ENCODE assay signal across 17 cellular contexts in genomic region chr13:48185018-48185417, GRCh38. TPM values are rescaled to one million over a fixed set of nuclear protein-coding genes. Genes with fewer than 3 reads are reported as not detected.
DNase-seq lines count a peak whose midpoint lies in the region; TF ChIP-seq lines count a peak whose summit lies in the region.
"Had no signal": no experiment of that assay in that cellular context is flagged by ENCODE, and none has a peak within 500 bp of the region (broad histone marks: within the 10 kb centered on the region; RNA-seq: fewer than 3 reads in every experiment).

No MANE protein-coding gene starts in this region.

- H3K27ac ChIP-seq in RWPE1 (peak overlapping the region; percentile 52; the same call in 1 of the 2 replicates), spleen (peak overlapping the region in 6 of 8 donors; percentile 1 to 86 (median 62))
- H3K27ac ChIP-seq: body of pancreas, left ventricle myocardium inferior had no signal

- TF ChIP-seq POLR2A in spleen (IDR thresholded peaks at IDR 0.05) = no peak

- TF ChIP-seq CTCF in RWPE1 (conservative IDR thresholded peaks at IDR 0.05; ENCODE audit: low read depth) (no peak), spleen (IDR thresholded peaks at IDR 0.05 in 8 of 11, conservative IDR thresholded peaks at IDR 0.05 in 3 of 11) (no peak)

- POLR2A ChIA-PET in RWPE1 (lab: Yijun Ruan, JAX; ENCODE audit: low non-redundant PET) = no interaction called here

- no peaks in the 10 kb centered on the region for H3K9me3 ChIP-seq in spleen
- H3K9me3 ChIP-seq: body of pancreas, heart left ventricle, left ventricle myocardium inferior had no signal

- intact Hi-C loops in spleen (cut with DNase I; ENCODE audit: low total_unique reads) = no loop called here
- intact Hi-C loops in activated T-helper 2 cell treated with anti-CD3 and anti-CD28 coated beads, Interferon-gamma antibody, Interleukin-2, Interleukin-4, amounts not matched to agents 10 μg/mL and 5 μg/mL and 100 μg/mL, durations not matched to agents 14 hours and 24 hours and 36 hours (cut with micrococcal nuclease) = loop anchor here (5.0 kb wide), 1 partner anchor 37 kb away; no protein-coding TSS in a partner anchor

- DNase-seq in activated T-cell treated with anti-CD3 and anti-CD28 coated beads, Interleukin-2, amount 50 U/mL, for 24 hours = no peak
- DNase-seq in activated T-cell treated with anti-CD3 and anti-CD28 coated beads for 4 hours = no peak
- DNase-seq in RWPE1 (ENCODE audit: low spot score) = no peak
- DNase-seq in cerebellum (ENCODE audit: low spot score) = peak; percentile 50
- DNase-seq in spleen = no peak
- DNase-seq in activated T-helper 2 cell treated with anti-CD3 and anti-CD28 coated beads, Interferon-gamma antibody, Interleukin-2, Interleukin-4, amounts not matched to agents 10 μg/mL and 5 μg/mL and 100 μg/mL, durations not matched to agents 14 hours and 24 hours and 36 hours (ENCODE audit: low spot score) = no peak
- no peak for DNase-seq in NCI-H82 (lab: John Stamatoyannopoulos, UW)
- DNase-seq in T-helper 9 cell = no peak
- DNase-seq: activated CD4-positive, alpha-beta T cell treated with anti-CD3 and anti-CD28 coated beads, Interleukin-2, amount 50 U/mL, for 1 hour; activated naive CD4-positive, alpha-beta T cell treated with Interleukin-2 at 50 U/mL for 16 hours; body of pancreas; heart left ventricle; left ventricle myocardium inferior; NCI-H1417 treated with DMSO at 0.1 percent for 48 hours; NCI-H69; stimulated activated CD4-positive, alpha-beta T cell treated with anti-CD3 and anti-CD28 coated beads, Interleukin-4, amount 100 ng/mL, for 4 hours; SW 1271 had no signal

- no peak overlapping the region for H3K4me3 Mint-ChIP-seq in activated T-cell treated with anti-CD3 and anti-CD28 coated beads, Interleukin-2, amount 50 U/mL, for 24 hours
- no peak overlapping the region for H3K4me3 Mint-ChIP-seq in activated T-helper 2 cell treated with anti-CD3 and anti-CD28 coated beads, Interferon-gamma antibody, Interleukin-2, Interleukin-4, amounts not matched to agents 10 μg/mL and 5 μg/mL and 100 μg/mL, durations not matched to agents 14 hours and 24 hours and 36 hours (ENCODE audit: low read depth)

- H3K4me3 ChIP-seq in spleen = no peak overlapping the region
- H3K4me3 ChIP-seq: body of pancreas, heart left ventricle, left ventricle myocardium inferior had no signal

- peaks cover 17 to 77% (median 61%) of the 10 kb centered on the region in 6 donors for H3K4me1 ChIP-seq in spleen
- H3K4me1 ChIP-seq: body of pancreas, left ventricle myocardium inferior had no signal

- H3K9me3 Mint-ChIP-seq in activated T-cell treated with anti-CD3 and anti-CD28 coated beads, Interleukin-2, amount 50 U/mL, for 24 hours = no peaks in the 10 kb centered on the region
- H3K9me3 Mint-ChIP-seq in activated T-helper 2 cell treated with anti-CD3 and anti-CD28 coated beads, Interferon-gamma antibody, Interleukin-2, Interleukin-4, amounts not matched to agents 10 μg/mL and 5 μg/mL and 100 μg/mL, durations not matched to agents 14 hours and 24 hours and 36 hours = no peaks in the 10 kb centered on the region

- CTCF ChIA-PET in RWPE1 (lab: Yijun Ruan, JAX) = no interaction called here

- peaks cover 59% of the 10 kb centered on the region for H3K4me1 Mint-ChIP-seq in activated T-cell treated with anti-CD3 and anti-CD28 coated beads, Interleukin-2, amount 50 U/mL, for 24 hours (ENCODE audit: low read depth)
- peaks cover 22% of the 10 kb centered on the region for H3K4me1 Mint-ChIP-seq in activated T-helper 2 cell treated with anti-CD3 and anti-CD28 coated beads, Interferon-gamma antibody, Interleukin-2, Interleukin-4, amounts not matched to agents 10 μg/mL and 5 μg/mL and 100 μg/mL, durations not matched to agents 14 hours and 24 hours and 36 hours (ENCODE audit: low read depth)

- no peaks in the 10 kb centered on the region for H3K36me3 Mint-ChIP-seq in activated T-cell treated with anti-CD3 and anti-CD28 coated beads, Interleukin-2, amount 50 U/mL, for 24 hours (ENCODE audit: low read depth)
- no peaks in the 10 kb centered on the region for H3K36me3 Mint-ChIP-seq in activated T-helper 2 cell treated with anti-CD3 and anti-CD28 coated beads, Interferon-gamma antibody, Interleukin-2, Interleukin-4, amounts not matched to agents 10 μg/mL and 5 μg/mL and 100 μg/mL, durations not matched to agents 14 hours and 24 hours and 36 hours (ENCODE audit: low read depth)

- no peaks in the 10 kb centered on the region for H3K27me3 ChIP-seq in spleen (replicated peaks in 1 of 7)
- H3K27me3 ChIP-seq: body of pancreas, heart left ventricle had no signal

- no peaks in the 10 kb centered on the region for H3K36me3 ChIP-seq in spleen
- H3K36me3 ChIP-seq: heart left ventricle, left ventricle myocardium inferior had no signal

- no peaks in the 10 kb centered on the region for H3K27me3 Mint-ChIP-seq in activated T-cell treated with anti-CD3 and anti-CD28 coated beads, Interleukin-2, amount 50 U/mL, for 24 hours
- peaks cover 24% of the 10 kb centered on the region for H3K27me3 Mint-ChIP-seq in activated T-helper 2 cell treated with anti-CD3 and anti-CD28 coated beads, Interferon-gamma antibody, Interleukin-2, Interleukin-4, amounts not matched to agents 10 μg/mL and 5 μg/mL and 100 μg/mL, durations not matched to agents 14 hours and 24 hours and 36 hours (ENCODE audit: low read depth)

- H3K27ac Mint-ChIP-seq in activated T-cell treated with anti-CD3 and anti-CD28 coated beads, Interleukin-2, amount 50 U/mL, for 24 hours = peak overlapping the region; percentile 64
- H3K27ac Mint-ChIP-seq in activated T-helper 2 cell treated with anti-CD3 and anti-CD28 coated beads, Interferon-gamma antibody, Interleukin-2, Interleukin-4, amounts not matched to agents 10 μg/mL and 5 μg/mL and 100 μg/mL, durations not matched to agents 14 hours and 24 hours and 36 hours = no peak overlapping the region

RNA-seq across cellular contexts. Expression of gene ITM2B, which starts 48.0 kb away (rescaled TPM):
- total RNA-seq in cerebellum (117 TPM), spleen (100 to 1,000 TPM; 603 to 890 (median 793) TPM)
- polyA plus RNA-seq in spleen = 100 to 1,000 TPM; 244 to 311 (median 249) TPM
- total RNA-seq in activated T-helper 2 cell treated with anti-CD3 and anti-CD28 coated beads, Interferon-gamma antibody, Interleukin-2, Interleukin-4, amounts not matched to agents 10 μg/mL and 5 μg/mL and 100 μg/mL, durations not matched to agents 14 hours and 24 hours and 36 hours = 48.7 and 54.4 TPM in 2 replicates
